Comparison of ENCODE assay signal across 25 cellular contexts in the genomic region with DNA sequence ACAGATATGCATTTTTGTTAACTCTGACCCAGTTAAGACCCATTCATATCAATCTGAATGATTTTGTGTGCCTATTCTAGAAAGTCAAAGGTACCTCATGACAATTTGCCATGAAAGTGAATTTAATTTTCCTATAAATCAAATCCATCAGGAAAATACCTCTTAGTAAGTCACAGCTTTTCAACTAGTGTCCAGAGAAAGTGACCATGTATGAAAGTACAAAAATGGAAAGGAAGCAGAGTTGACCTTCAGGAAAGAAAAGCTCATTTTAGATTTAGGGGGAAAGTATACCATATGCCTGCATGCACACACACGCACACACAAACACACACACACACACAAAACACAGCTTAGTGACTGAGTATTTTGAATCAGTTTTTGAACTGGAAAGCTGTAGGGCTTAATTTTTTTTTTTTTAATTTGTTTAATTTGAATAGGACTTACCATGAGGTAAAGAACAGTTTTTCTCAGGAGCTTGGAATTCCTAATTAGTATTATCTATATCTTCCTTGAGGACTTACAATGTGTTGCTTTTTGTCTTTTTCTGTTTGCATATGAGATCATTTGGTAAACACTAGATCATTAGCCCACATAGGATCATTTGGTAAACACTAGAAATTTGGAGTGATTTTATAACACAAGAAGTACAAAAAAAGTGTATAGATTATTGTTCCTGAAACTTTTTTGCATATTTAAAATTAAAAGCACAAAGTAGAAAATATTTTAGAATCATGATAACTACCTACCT.
"Had no signal": no experiment of that assay in that cellular context is flagged by ENCODE, and none has a peak within 500 bp of the region (broad histone marks: within the 10 kb centered on the region; RNA-seq: fewer than 3 reads in every experiment).

No MANE protein-coding gene starts in this region.

- H3K9me3 Mint-ChIP-seq: activated naive CD8-positive, alpha-beta T cell treated with anti-CD3 and anti-CD28 coated beads for 36 hours had no signal

- DNase-seq: activated CD4-positive, alpha-beta T cell treated with anti-CD3 and anti-CD28 coated beads for 36 hours; activated CD4-positive, CD25-positive, alpha-beta regulatory T cell; activated naive CD4-positive, alpha-beta T cell; activated naive CD8-positive, alpha-beta T cell treated with anti-CD3 and anti-CD28 coated beads for 36 hours; activated T-cell treated with anti-CD3 and anti-CD28 coated beads for 4 hours; activated T-cell treated with anti-CD3 and anti-CD28 coated beads, Interleukin-2, amount 50 U/mL, for 72 hours; adrenal gland; aorta; body of pancreas; effector memory CD4-positive, alpha-beta T cell; erythroblast; left cardiac atrium; left ventricle myocardium superior; ovary; retina; stimulated activated CD4-positive, alpha-beta T cell treated with anti-CD3 and anti-CD28 coated beads, Interleukin-12 subunit alpha, Interleukin-12 subunit beta, amount 100 ng/mL, for 4 hours; stimulated activated CD4-positive, alpha-beta T cell treated with anti-CD3 and anti-CD28 coated beads, Interleukin-4, amount 100 ng/mL, for 1 hour; trophoblast cell had no signal

- H3K4me3 ChIP-seq: adrenal gland, body of pancreas, gastroesophageal sphincter, hepatocyte, ovary, prostate gland, skin epidermis, thoracic aorta had no signal

- H3K27me3 Mint-ChIP-seq: activated CD4-positive, alpha-beta T cell treated with anti-CD3 and anti-CD28 coated beads for 36 hours; activated naive CD8-positive, alpha-beta T cell treated with anti-CD3 and anti-CD28 coated beads for 36 hours; stimulated activated naive CD8-positive, alpha-beta T cell treated with anti-CD3 and anti-CD28 coated beads, Interleukin-15, Interleukin-2, amounts not matched to agents 100 ng/mL and 50 ng/mL, for 24 hours had no signal

- H3K27ac Mint-ChIP-seq: activated CD4-positive, alpha-beta T cell treated with anti-CD3 and anti-CD28 coated beads for 36 hours; activated naive CD8-positive, alpha-beta T cell treated with anti-CD3 and anti-CD28 coated beads for 36 hours; activated T-cell treated with anti-CD3 and anti-CD28 coated beads, Interleukin-2, amount 50 U/mL, for 72 hours; stimulated activated naive CD8-positive, alpha-beta T cell treated with anti-CD3 and anti-CD28 coated beads, Interleukin-15, Interleukin-2, amounts not matched to agents 100 ng/mL and 50 ng/mL, for 24 hours had no signal

- ATAC-seq: activated CD4-positive, alpha-beta T cell treated with anti-CD3 and anti-CD28 coated beads for 36 hours; activated T-cell treated with anti-CD3 and anti-CD28 coated beads, Interleukin-2, amount 50 U/mL, for 72 hours; body of pancreas; gastroesophageal sphincter; left cardiac atrium; left ventricle myocardium superior; sciatic nerve had no signal

- H3K4me3 Mint-ChIP-seq: activated CD4-positive, alpha-beta T cell treated with anti-CD3 and anti-CD28 coated beads for 36 hours; activated naive CD8-positive, alpha-beta T cell treated with anti-CD3 and anti-CD28 coated beads for 36 hours; activated T-cell treated with anti-CD3 and anti-CD28 coated beads, Interleukin-2, amount 50 U/mL, for 72 hours; stimulated activated naive CD8-positive, alpha-beta T cell treated with anti-CD3 and anti-CD28 coated beads, Interleukin-15, Interleukin-2, amounts not matched to agents 100 ng/mL and 50 ng/mL, for 24 hours had no signal
